Comparison of ENCODE assay signal across 10 cellular contexts in genomic region chr4:26323807-26324206, GRCh38. TPM values are rescaled to one million over a fixed set of nuclear protein-coding genes. Genes with fewer than 3 reads are reported as not detected.
DNase-seq lines count a peak whose midpoint lies in the region; ATAC-seq and TF ChIP-seq lines count a peak whose summit lies in the region.
"Had no signal": no experiment of that assay in that cellular context is flagged by ENCODE, and none has a peak within 500 bp of the region (broad histone marks: within the 10 kb centered on the region; RNA-seq: fewer than 3 reads in every experiment).

No MANE protein-coding gene starts in this region.

- no peak for TF ChIP-seq CTCF in CD4-positive, alpha-beta T cell (IDR thresholded peaks at IDR 0.05)
- TF ChIP-seq CTCF in brain (conservative IDR thresholded peaks at IDR 0.05): no peak
- TF ChIP-seq CTCF in nephron (IDR thresholded peaks at IDR 0.05; ENCODE audit: unreplicated experiment in 3 of 3): peak in 1 of 3 experiments; percentile 16
- TF ChIP-seq CTCF in CD8-positive, alpha-beta T cell (IDR thresholded peaks at IDR 0.05): no peak

- peak overlapping the region; percentile 98 for H3K4me3 ChIP-seq in HUES6 (ENCODE audit: low read depth, low read length)
- H3K4me3 ChIP-seq in CD8-positive, alpha-beta T cell (ENCODE audit: low read depth, low read length): no peak overlapping the region

- H3K36me3 ChIP-seq in HUES6 (ENCODE audit: control insufficient read depth, insufficient read depth, low read length): 0 out of 2 replicates have a peak, but pooled peaks cover 3% of the 10 kb centered on the region
- H3K36me3 ChIP-seq in CD8-positive, alpha-beta T cell (ENCODE audit: insufficient read depth, low read length): no peaks in the 10 kb centered on the region

- H3K4me1 Mint-ChIP-seq in CD4-positive, alpha-beta T cell (ENCODE audit: low read depth): peaks cover 56% of the 10 kb centered on the region
- H3K4me1 Mint-ChIP-seq in brain: peaks cover 56% of the 10 kb centered on the region
- H3K4me1 Mint-ChIP-seq in nephron: peaks cover 44% of the 10 kb centered on the region
- peaks cover 52% of the 10 kb centered on the region for H3K4me1 Mint-ChIP-seq in CD8-positive, alpha-beta T cell (ENCODE audit: low read depth)

- H3K27me3 Mint-ChIP-seq in CD4-positive, alpha-beta T cell: no peaks in the 10 kb centered on the region
- H3K27me3 Mint-ChIP-seq in brain (peaks cover 18% of the 10 kb centered on the region), nephron (ENCODE audit: low read depth) (no peaks in the 10 kb centered on the region)
- no peaks in the 10 kb centered on the region for H3K27me3 Mint-ChIP-seq in CD8-positive, alpha-beta T cell (ENCODE audit: low read depth)

- ATAC-seq in CD4-positive, alpha-beta T cell (ENCODE audit: poor library complexity): no peak
- ATAC-seq in GM21737 (IDR thresholded peaks at IDR 0.05; ENCODE audit: unreplicated experiment): no peak
- no peak for ATAC-seq in CD8-positive, alpha-beta T cell

- no peak overlapping the region for H3K9ac ChIP-seq in HUES6 (ENCODE audit: low read length)
- H3K9ac ChIP-seq: parathyroid adenoma had no signal

- POLR2A ChIA-PET in CD4-positive, alpha-beta T cell (lab: Charles Lee): no interaction called here
- POLR2A ChIA-PET in CD8-positive, alpha-beta T cell (lab: Charles Lee): no interaction called here

- H3K9me3 Mint-ChIP-seq in CD4-positive, alpha-beta T cell: no peaks in the 10 kb centered on the region
- H3K9me3 Mint-ChIP-seq in brain (peaks cover 0 to 4% (median 0%) of the 10 kb centered on the region in 5 experiments), nephron (no peaks in the 10 kb centered on the region)
- H3K9me3 Mint-ChIP-seq in CD8-positive, alpha-beta T cell: no peaks in the 10 kb centered on the region

- peak overlapping the region; percentile 60 for H3K4me3 Mint-ChIP-seq in CD4-positive, alpha-beta T cell
- H3K4me3 Mint-ChIP-seq in brain (peak overlapping the region; percentile 93 to 99 (median 96)), nephron (peak overlapping the region; percentile 12 to 96 (median 56))
- no peak overlapping the region for H3K4me3 Mint-ChIP-seq in CD8-positive, alpha-beta T cell

- no peak overlapping the region for H3K27ac Mint-ChIP-seq in CD4-positive, alpha-beta T cell
- peak overlapping the region in 4 of 5 experiments; percentile 33 to 99 (median 87) for H3K27ac Mint-ChIP-seq in brain
- peak overlapping the region; percentile 25 to 88 (median 59) for H3K27ac Mint-ChIP-seq in nephron
- H3K27ac Mint-ChIP-seq in CD8-positive, alpha-beta T cell: no peak overlapping the region

- intact Hi-C loops in CD4-positive, alpha-beta T cell (cut with DNase I, micrococcal nuclease): loop anchor here (1.0 to 10.0 kb wide), 12 partner anchors 127 to 1739 kb away; partner anchors contain the start of genes DHX15 (in 1 of the 2), STIM2 (in 1 of the 2) and TBC1D19 (in 1 of the 2)
- intact Hi-C loops in CD8-positive, alpha-beta T cell (cut with DNase I, micrococcal nuclease): loop anchor here (2.0 to 10.0 kb wide), 8 partner anchors 122 to 1739 kb away; partner anchors contain the start of genes ANAPC4 (in 1 of the 2), DHX15 (in 1 of the 2), SEL1L3 (in 1 of the 2) and ZCCHC4 (in 1 of the 2)

- no peaks in the 10 kb centered on the region for H3K9me3 ChIP-seq in CD4-positive, alpha-beta T cell (ENCODE audit: control insufficient read depth, low read length)
- H3K9me3 ChIP-seq in HUES6 (ENCODE audit: control insufficient read depth, insufficient read depth, low read depth, low read length): no peaks in the 10 kb centered on the region
- no peaks in the 10 kb centered on the region for H3K9me3 ChIP-seq in CD8-positive, alpha-beta T cell (ENCODE audit: low read length)

- H3K27me3 ChIP-seq in CD4-positive, alpha-beta T cell (ENCODE audit: control insufficient read depth, insufficient read depth, low read length): no peaks in the 10 kb centered on the region
- no peaks in the 10 kb centered on the region for H3K27me3 ChIP-seq in HUES6 (ENCODE audit: control insufficient read depth, insufficient read depth, low read length)
- no peaks in the 10 kb centered on the region for H3K27me3 ChIP-seq in CD8-positive, alpha-beta T cell (ENCODE audit: insufficient read depth, low read length)

- peaks cover 28% of the 10 kb centered on the region for H3K4me1 ChIP-seq in HUES6 (ENCODE audit: control insufficient read depth, insufficient read depth, low read length)
- H3K4me1 ChIP-seq in CD8-positive, alpha-beta T cell (ENCODE audit: insufficient read depth, low read length): peaks cover 14% of the 10 kb centered on the region
- H3K4me1 ChIP-seq: parathyroid adenoma had no signal

- no peak overlapping the region for H3K27ac ChIP-seq in CD4-positive, alpha-beta T cell (ENCODE audit: low read depth, low read length)
- H3K27ac ChIP-seq in HUES6 (ENCODE audit: low read depth, low read length): no peak overlapping the region
- no peak overlapping the region for H3K27ac ChIP-seq in CD8-positive, alpha-beta T cell (ENCODE audit: low read depth, low read length)
- H3K27ac ChIP-seq: parathyroid adenoma had no signal

- no peak for DNase-seq in CD4-positive, alpha-beta T cell
- no peak for DNase-seq in DMS114 treated with DMSO at 0.1 percent for 48 hours (lab: John Stamatoyannopoulos, UW; ENCODE audit: unreplicated experiment)
- no peak for DNase-seq in stimulated activated CD4-positive, alpha-beta T cell treated with anti-CD3 and anti-CD28 coated beads, Interleukin-2, amount 100 ng/mL, for 48 hours
- no peak for DNase-seq in CD8-positive, alpha-beta T cell
- DNase-seq: SHP77 treated with DMSO at 0.1 percent for 48 hours had no signal

- CTCF ChIA-PET in CD4-positive, alpha-beta T cell (lab: Charles Lee): no interaction called here
- CTCF ChIA-PET in CD8-positive, alpha-beta T cell (lab: Charles Lee): interaction anchor here (2.0 kb wide), 1 partner anchor 240 kb away, joined by 22 read pairs; no protein-coding TSS in a partner anchor

- H3K36me3 Mint-ChIP-seq in CD4-positive, alpha-beta T cell (ENCODE audit: low read depth): peaks cover 17% of the 10 kb centered on the region
- peaks cover 7% of the 10 kb centered on the region for H3K36me3 Mint-ChIP-seq in brain
- H3K36me3 Mint-ChIP-seq in nephron (ENCODE audit: low read depth): no peaks in the 10 kb centered on the region
- peaks cover 16% of the 10 kb centered on the region for H3K36me3 Mint-ChIP-seq in CD8-positive, alpha-beta T cell

RNA-seq across cellular contexts. Expression of gene RBPJ, which starts 3.0 kb away (rescaled TPM):
- 10 to 100 TPM; 64.1 to 72.3 TPM for total RNA-seq in CD4-positive, alpha-beta T cell
- 79.8 TPM for polyA plus RNA-seq in brain (ENCODE audit: insufficient read depth, low read depth, low replicate concordance)
- total RNA-seq in CD8-positive, alpha-beta T cell: 10 to 100 TPM; 73.7 to 76.7 TPM

Comparison
In these comparisons a context has a peak if more than half of its experiments do, and no peak if none do; other contexts are left out.
1. H3K27ac Mint-ChIP-seq: peak in brain (4 of 5) and nephron (3 of 3); none in CD4-positive, alpha-beta T cell (single experiment) and CD8-positive, alpha-beta T cell (single experiment).